Comparison of ENCODE assay signal across 1 cellular context in genomic region chr9:131000526-131000925, GRCh38. TPM values are rescaled to one million over a fixed set of nuclear protein-coding genes. Genes with fewer than 3 reads are reported as not detected.
"Had no signal": no experiment of that assay in that cellular context is flagged by ENCODE, and none has a peak within 500 bp of the region (broad histone marks: within the 10 kb centered on the region; RNA-seq: fewer than 3 reads in every experiment).

No MANE protein-coding gene starts in this region.

RNA-seq across cellular contexts. Expression of gene LAMC3, which starts 8.4 kb away (rescaled TPM):
- polyA plus RNA-seq: GM12878 had no signal
